13 cellular contexts compared by ENCODE assay signal in genomic region chr17:62702746-62703268, GRCh38.
A peak's percentile ranks its signal among the peaks of the same experiment; 100 is the strongest.
DNase-seq lines count a peak whose midpoint lies in the region; ATAC-seq lines count a peak whose summit lies in the region.
"Had no signal": no experiment of that assay in that cellular context is flagged by ENCODE, and none has a peak within 500 bp of the region (broad histone marks: within the 10 kb centered on the region; RNA-seq: fewer than 3 reads in every experiment).

No MANE protein-coding gene starts in this region.

- H3K36me3 ChIP-seq in CD8-positive, alpha-beta memory T cell (ENCODE audit: insufficient read depth, low read length) = no peaks in the 10 kb centered on the region
- H3K36me3 ChIP-seq in NT2/D1 (ENCODE audit: insufficient read depth, insufficient read length, low read length) (no peaks in the 10 kb centered on the region), trophoblast cell (ENCODE audit: control insufficient read depth in 1 of 2, insufficient read depth in 2 of 2, low read length in 2 of 2) (peaks cover 0 to 2% of the 10 kb centered on the region in 2 experiments)

- peak overlapping the region; percentile 77 for H4K91ac ChIP-seq in trophoblast cell (ENCODE audit: low read depth, low read length)

- peak in 1 of 5 donors; percentile 39 for DNase-seq in CD8-positive, alpha-beta memory T cell
- DNase-seq in NT2/D1 (ENCODE audit: low read depth, low spot score) = no peak
- DNase-seq in epithelial cell of prostate (ENCODE audit: low read depth, low spot score) = no peak
- no peak for DNase-seq in trophoblast cell
- DNase-seq in G401 (ENCODE audit: low spot score) = no peak
- DNase-seq: activated CD8-positive, alpha-beta memory T cell treated with anti-CD3 and anti-CD28 coated beads, Interleukin-2, amount 10 ng/mL, durations not matched to agents 7 days and 5 days; activated gamma-delta T cell; effector CD8-positive, alpha-beta T cell; NCI-H2029 treated with DMSO at 0.1 percent for 48 hours; T-helper 1 cell had no signal

- no peak overlapping the region for H3K4ac ChIP-seq in trophoblast cell (ENCODE audit: low read depth, low read length)

- H4K8ac ChIP-seq in trophoblast cell (ENCODE audit: low read depth, low read length) = no peak overlapping the region

- H3K27ac Mint-ChIP-seq in CD8-positive, alpha-beta memory T cell = peak overlapping the region in 1 of 8 donors; percentile 29
- H3K27ac Mint-ChIP-seq: activated CD8-positive, alpha-beta memory T cell treated with anti-CD3 and anti-CD28 coated beads, Interleukin-2, amount 10 ng/mL, durations not matched to agents 7 days and 5 days; CD14-positive monocyte had no signal

- CTCF ChIA-PET in CD8-positive, alpha-beta memory T cell (lab: Charles Lee) = interaction anchor here (1.0 to 1.7 kb wide), 5 partner anchors 30 to 704 kb away, joined by 3 to 6 read pairs (median 3); no protein-coding TSS in a partner anchor

- POLR2A ChIA-PET in CD8-positive, alpha-beta memory T cell (lab: Charles Lee) = no interaction called here

- no CpG with 5 or more reads among the region's 6 CpGs for WGBS in trophoblast cell (ENCODE audit: extremely low coverage, insufficient coverage, insufficient read length)

- H3K14ac ChIP-seq in trophoblast cell (ENCODE audit: low read length) = no peak overlapping the region

- H2AFZ ChIP-seq in trophoblast cell (ENCODE audit: insufficient read depth, low read length, poor library complexity) = no peak overlapping the region

- H3K18ac ChIP-seq in trophoblast cell (ENCODE audit: low read length) = peak overlapping the region; percentile 30

- H3K36me3 Mint-ChIP-seq in CD8-positive, alpha-beta memory T cell = no peaks in the 10 kb centered on the region
- H3K36me3 Mint-ChIP-seq: activated CD8-positive, alpha-beta memory T cell treated with anti-CD3 and anti-CD28 coated beads, Interleukin-2, amount 10 ng/mL, durations not matched to agents 7 days and 5 days; CD14-positive monocyte had no signal

- no peaks in the 10 kb centered on the region for H3K9me3 ChIP-seq in CD8-positive, alpha-beta memory T cell (ENCODE audit: low read length)
- H3K9me3 ChIP-seq in NT2/D1 (ENCODE audit: insufficient read depth, low read length) (peaks cover 7% of the 10 kb centered on the region; the same call in 1 of the 2 replicates), trophoblast cell (ENCODE audit: insufficient read depth, low read depth, low read length) (no peaks in the 10 kb centered on the region)

- H3K4me1 Mint-ChIP-seq in CD8-positive, alpha-beta memory T cell = peaks cover 7 to 12% (median 8%) of the 10 kb centered on the region in 3 donors

- no peak overlapping the region for H3K4me3 ChIP-seq in CD8-positive, alpha-beta memory T cell (ENCODE audit: low read length)
- no peak overlapping the region for H3K4me3 ChIP-seq in NT2/D1 (ENCODE audit: insufficient read length, low read depth)
- no peak overlapping the region for H3K4me3 ChIP-seq in trophoblast cell (ENCODE audit: low read depth, low read length)

- no peaks in the 10 kb centered on the region for H3K9me3 Mint-ChIP-seq in CD8-positive, alpha-beta memory T cell

- no peak overlapping the region for H3K27ac ChIP-seq in CD8-positive, alpha-beta memory T cell (ENCODE audit: low read depth, low read length)
- peak overlapping the region; percentile 88 for H3K27ac ChIP-seq in epithelial cell of prostate
- no peak overlapping the region for H3K27ac ChIP-seq in trophoblast cell (ENCODE audit: low read depth, low read length)

- H3K4me2 ChIP-seq in trophoblast cell (ENCODE audit: low read length) = no peak overlapping the region

- H3K4me3 Mint-ChIP-seq in CD8-positive, alpha-beta memory T cell = peak overlapping the region in 5 of 7 donors; percentile 22 to 72 (median 41)
- H3K4me3 Mint-ChIP-seq: activated CD8-positive, alpha-beta memory T cell treated with anti-CD3 and anti-CD28 coated beads, Interleukin-2, amount 10 ng/mL, durations not matched to agents 7 days and 5 days had no signal

- H2BK120ac ChIP-seq in trophoblast cell (ENCODE audit: insufficient read depth, low read length, poor library complexity) = no peak overlapping the region

- ATAC-seq in HG02798 (IDR thresholded peaks at IDR 0.05; ENCODE audit: poor library complexity, unreplicated experiment) (no peak), HG02884 (IDR thresholded peaks at IDR 0.05; ENCODE audit: unreplicated experiment) (no peak)

- in situ Hi-C loops in G401 (cut with HindIII; ENCODE audit: low sequenced_read_pairs) = no loop called here

- peak overlapping the region; percentile 79 for H3K9ac ChIP-seq in NT2/D1 (ENCODE audit: insufficient read length, low read depth)
- H3K9ac ChIP-seq in trophoblast cell (ENCODE audit: low read length) = no peak overlapping the region

- peaks cover 3% of the 10 kb centered on the region for H3K27me3 ChIP-seq in CD8-positive, alpha-beta memory T cell (ENCODE audit: insufficient read depth, low read length, poor library complexity, severe bottlenecking)
- H3K27me3 ChIP-seq in NT2/D1 (ENCODE audit: insufficient read depth, insufficient read length) = peaks cover 64% of the 10 kb centered on the region
- H3K27me3 ChIP-seq in trophoblast cell (ENCODE audit: insufficient read depth, low read length) = no peaks in the 10 kb centered on the region

- peaks cover 19% of the 10 kb centered on the region for H3K79me2 ChIP-seq in trophoblast cell (ENCODE audit: control insufficient read depth, insufficient read depth, low read length, poor library complexity)

- peaks cover 31% of the 10 kb centered on the region for H3K79me1 ChIP-seq in trophoblast cell (ENCODE audit: low read length)

- H3K23ac ChIP-seq in trophoblast cell (ENCODE audit: low read length) = no peak overlapping the region

- peaks cover 5 to 11% of the 10 kb centered on the region in 2 donors for H3K27me3 Mint-ChIP-seq in CD8-positive, alpha-beta memory T cell

- H2AK5ac ChIP-seq in trophoblast cell (ENCODE audit: low read length) = peak overlapping the region; percentile 4

- peak overlapping the region; percentile 15 for H2BK12ac ChIP-seq in trophoblast cell (ENCODE audit: low read length)

- no peak overlapping the region for H2BK5ac ChIP-seq in trophoblast cell (ENCODE audit: low read depth, low read length, poor library complexity)

- peaks cover 6% of the 10 kb centered on the region for H3K4me1 ChIP-seq in CD8-positive, alpha-beta memory T cell (ENCODE audit: insufficient read depth, low read length)
- H3K4me1 ChIP-seq in NT2/D1 (ENCODE audit: insufficient read depth, insufficient read length) = peaks cover 20% of the 10 kb centered on the region
- H3K4me1 ChIP-seq in trophoblast cell (ENCODE audit: control insufficient read depth in 1 of 2, insufficient read depth in 2 of 2, low read length in 2 of 2) = peaks cover 11 to 20% of the 10 kb centered on the region in 2 experiments

- H4K12ac ChIP-seq in trophoblast cell (ENCODE audit: low read depth, low read length) = no peak overlapping the region
